Comparison of ENCODE assay signal across 8 cellular contexts in the genomic region with DNA sequence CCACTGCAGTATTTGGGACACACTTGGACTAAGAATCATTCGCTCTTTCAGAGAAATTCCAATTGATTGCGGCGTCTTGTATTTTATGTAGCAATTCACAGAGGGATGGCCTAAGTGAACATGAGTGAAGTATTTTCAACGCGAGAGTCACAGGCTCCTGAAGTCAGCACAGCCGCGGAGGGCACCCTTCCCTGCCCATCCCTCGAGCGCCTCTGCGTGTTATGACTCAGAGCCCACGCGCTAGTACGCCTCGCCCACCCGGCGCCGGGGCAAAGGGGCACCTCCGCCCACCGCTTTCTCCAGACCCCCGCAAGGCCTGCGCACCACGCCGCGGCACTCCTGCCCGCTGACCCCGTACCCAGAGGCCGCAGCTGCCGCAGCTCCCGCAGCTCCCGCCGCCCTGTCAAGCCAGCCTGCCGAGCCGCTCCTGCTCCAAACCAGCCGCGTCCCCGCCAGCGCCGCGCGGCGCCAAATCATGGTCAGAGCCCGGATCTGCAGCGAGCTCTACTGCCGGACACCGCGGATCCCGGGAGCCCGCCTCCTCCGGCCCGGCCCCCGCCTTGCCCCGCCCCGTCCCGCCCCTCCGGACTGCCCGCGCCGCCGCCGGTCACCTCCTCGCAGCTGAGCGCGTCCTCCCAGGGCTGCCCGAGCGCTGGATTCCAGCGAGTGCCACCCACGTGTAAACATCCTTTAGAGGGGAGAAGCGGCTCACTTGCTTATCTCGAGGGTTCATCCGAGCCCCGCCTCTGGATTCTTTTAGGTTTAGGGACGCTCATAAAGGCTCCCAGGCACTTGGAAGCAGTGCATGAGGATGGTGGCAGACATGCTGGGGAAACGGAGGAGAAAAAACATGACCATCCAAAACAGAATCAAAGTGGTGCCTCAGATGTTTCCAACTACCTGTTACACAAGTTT. TPM values are rescaled to one million over a fixed set of nuclear protein-coding genes. Genes with fewer than 3 reads are reported as not detected.
DNase-seq lines count a peak whose midpoint lies in the region; ATAC-seq and TF ChIP-seq lines count a peak whose summit lies in the region.

A gene with protein sequence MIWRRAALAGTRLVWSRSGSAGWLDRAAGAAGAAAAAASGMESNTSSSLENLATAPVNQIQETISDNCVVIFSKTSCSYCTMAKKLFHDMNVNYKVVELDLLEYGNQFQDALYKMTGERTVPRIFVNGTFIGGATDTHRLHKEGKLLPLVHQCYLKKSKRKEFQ (minus strand): TSS at position 509 of the 915 bp plus-strand sequence. CDS start 32 bp downstream, at position 477.

- H3K4me3 ChIP-seq in AG09309 (ENCODE audit: control insufficient read depth, low read depth, low read length) = peak within 1 kb of the TSS; percentile 59

- H3K9me3 Mint-ChIP-seq in activated B cell treated with CpG ODN at 0.5 μM for 24 hours = no peaks in the 10 kb centered on the region

- H3K4me1 Mint-ChIP-seq in activated B cell treated with CpG ODN at 0.5 μM for 24 hours = peaks cover 18% of the 10 kb centered on the region

- peak within 1 kb of the TSS; percentile 92 for H3K27ac ChIP-seq in caudate nucleus (ENCODE audit: low read depth, low read length)

- POLR2A ChIA-PET in activated B cell treated with CpG ODN at 0.5 μM for 24 hours (lab: Charles Lee) = interaction anchor here (0.8 to 5.1 kb wide), 3 partner anchors 16 to 46 kb away, joined by 3 to 42 read pairs (median 22); a partner anchor contains a TSS

- no peaks in the 10 kb centered on the region for H3K27me3 Mint-ChIP-seq in activated B cell treated with CpG ODN at 0.5 μM for 24 hours

- TF ChIP-seq CTCF in AG09309 (IDR thresholded peaks at IDR 0.05; ENCODE audit: control insufficient read depth, insufficient read depth, low read depth, low read length, missing control alignments) (no peak), activated B cell treated with CpG ODN at 0.5 μM for 24 hours (IDR thresholded peaks at IDR 0.05) (no peak)

- peaks cover 10% of the 10 kb centered on the region for H3K36me3 Mint-ChIP-seq in activated B cell treated with CpG ODN at 0.5 μM for 24 hours (ENCODE audit: low read depth)

- H3K4me3 Mint-ChIP-seq in activated B cell treated with CpG ODN at 0.5 μM for 24 hours = peak within 1 kb of the TSS; percentile 93

- CTCF ChIA-PET in activated B cell treated with CpG ODN at 0.5 μM for 24 hours (lab: Charles Lee) = interaction anchor here (1.0 to 2.0 kb wide), 4 partner anchors 16 to 86 kb away, joined by 3 to 4 read pairs (median 4); a partner anchor contains a TSS

- ATAC-seq in GM18870 (IDR thresholded peaks at IDR 0.05; ENCODE audit: unreplicated experiment) = peak; percentile 78
- ATAC-seq in HG03103 (IDR thresholded peaks at IDR 0.05; ENCODE audit: low read depth, unreplicated experiment) = peak; percentile 86
- peak; percentile 85 for ATAC-seq in activated B cell treated with CpG ODN at 0.5 μM for 24 hours (ENCODE audit: low read depth)

- intact Hi-C loops in activated B cell treated with CpG ODN at 0.5 μM for 24 hours (cut with micrococcal nuclease) = loop anchor here (1.0 kb wide), 3 partner anchors 17 to 296 kb away; a partner anchor contains a TSS

- peak within 1 kb of the TSS; percentile 76 for H3K27ac Mint-ChIP-seq in activated B cell treated with CpG ODN at 0.5 μM for 24 hours

- no peak for DNase-seq in AG09309 (ENCODE audit: low read depth)
- DNase-seq in NCI-H226 = peak; percentile 84
- DNase-seq in activated B cell treated with CpG ODN at 0.5 μM for 24 hours = peak; percentile 50
- DNase-seq in caudate nucleus (lab: John Stamatoyannopoulos, UW) = peak in 60 of 61 donors; percentile 26 to 90 (median 79)
- DNase-seq in islet precursor cell = peak; percentile 97
- DNase-seq in stimulated activated CD4-positive, alpha-beta T cell treated with anti-CD3 and anti-CD28 coated beads, Interleukin-12 subunit alpha, Interleukin-12 subunit beta, amount 100 ng/mL, for 24 hours (ENCODE audit: low read depth in 2 of 2) = peak; percentile 28 to 53

RNA-seq across cellular contexts. Expression of the gene that starts here (rescaled TPM):
- 10.9 and 14.4 TPM in 2 replicates for total RNA-seq in activated B cell treated with CpG ODN at 0.5 μM for 24 hours
